ENCODE assay signal across 8 cellular contexts in genomic region chr4:74444891-74445642, GRCh38. TPM values are rescaled to one million over a fixed set of nuclear protein-coding genes. Genes with fewer than 3 reads are reported as not detected.
DNase-seq lines count a peak whose midpoint lies in the region; ATAC-seq, FAIRE-seq and TF ChIP-seq lines count a peak whose summit lies in the region.

A gene with protein sequence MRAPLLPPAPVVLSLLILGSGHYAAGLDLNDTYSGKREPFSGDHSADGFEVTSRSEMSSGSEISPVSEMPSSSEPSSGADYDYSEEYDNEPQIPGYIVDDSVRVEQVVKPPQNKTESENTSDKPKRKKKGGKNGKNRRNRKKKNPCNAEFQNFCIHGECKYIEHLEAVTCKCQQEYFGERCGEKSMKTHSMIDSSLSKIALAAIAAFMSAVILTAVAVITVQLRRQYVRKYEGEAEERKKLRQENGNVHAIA (plus strand): TSS chr4:74445136. CDS start chr4:74445346, 210 bp downstream.

- FAIRE-seq in GM12891 (lab: Jason Lieb, UNC) = peak; percentile 91

- H3K36me3 Mint-ChIP-seq in HFFc6 (ENCODE audit: low read depth) = no peaks in the 10 kb centered on the region
- H3K36me3 Mint-ChIP-seq in central memory CD8-positive, alpha-beta T cell (ENCODE audit: insufficient read depth) = peaks cover 7% of the 10 kb centered on the region

- no peak for TF ChIP-seq POLR2A in GM12891 (IDR thresholded peaks at IDR 0.05; ENCODE audit: low read depth, low read length)

- peak; percentile 75 for TF ChIP-seq CTCF in HFFc6 (IDR thresholded peaks at IDR 0.05)

- H3K9me3 Mint-ChIP-seq in HFFc6 = no peaks in the 10 kb centered on the region; the same call in 1 of the 2 replicates
- no peaks in the 10 kb centered on the region for H3K9me3 Mint-ChIP-seq in central memory CD8-positive, alpha-beta T cell

- peaks cover 1% of the 10 kb centered on the region; the same call in 1 of the 2 replicates for H3K27me3 Mint-ChIP-seq in HFFc6 (ENCODE audit: insufficient read depth)
- peaks cover 6% of the 10 kb centered on the region for H3K27me3 Mint-ChIP-seq in central memory CD8-positive, alpha-beta T cell

- peak within 1 kb of the TSS; percentile 73 for H3K27ac Mint-ChIP-seq in HFFc6
- H3K27ac Mint-ChIP-seq in central memory CD8-positive, alpha-beta T cell (ENCODE audit: low read depth) = peak within 1 kb of the TSS; percentile 97

- peak within 1 kb of the TSS; percentile 99 for H3K4me3 Mint-ChIP-seq in HFFc6
- peak within 1 kb of the TSS; percentile 93 for H3K4me3 Mint-ChIP-seq in central memory CD8-positive, alpha-beta T cell

- ATAC-seq in central memory CD8-positive, alpha-beta T cell (replicated peaks; ENCODE audit: extremely low read depth, poor library complexity, severe bottlenecking) = peak; percentile 93

- DNase-seq in GM12891 (ENCODE audit: insufficient read length, low spot score) (peak; percentile 57), HFFc6 (peak; percentile 41), NAMALWA (ENCODE audit: low spot score) (peak; percentile 1), left kidney (ENCODE audit: low read depth, low spot score) (peak; percentile 84), T1000 (lab: John Stamatoyannopoulos, UW) (no peak)
- peak; percentile 66 for DNase-seq in activated CD4-positive, CD25-positive, alpha-beta regulatory T cell treated with anti-CD3 and anti-CD28 coated beads, Interleukin-2, amount 50 U/mL, for 16 hours (ENCODE audit: low read depth, low spot score)
- peak; percentile 85 to 86 for DNase-seq in central memory CD8-positive, alpha-beta T cell (ENCODE audit: low spot score in 2 of 2)
- DNase-seq in stimulated activated CD4-positive, alpha-beta T cell treated with anti-CD3 and anti-CD28 coated beads, Interleukin-2, amount 100 ng/mL, for 4 hours (ENCODE audit: low read depth) = peak; percentile 97

- peaks cover 61% of the 10 kb centered on the region for H3K4me1 Mint-ChIP-seq in HFFc6 (ENCODE audit: low read depth)
- H3K4me1 Mint-ChIP-seq in central memory CD8-positive, alpha-beta T cell = peaks cover 16% of the 10 kb centered on the region

TF ChIP-seq in GM12891, 5 proteins besides CTCF, POLR2A, EP300 and RAD21:
- no peak for TF ChIP-seq POU2F2 (IDR thresholded peaks at IDR 0.05; ENCODE audit: low read depth, low read length)
- TF ChIP-seq SPI1 (IDR thresholded peaks at IDR 0.05; ENCODE audit: low read depth, low read length) = peak; percentile 88

RNA-seq across cellular contexts. Expression of the gene that starts here (rescaled TPM):
- polyA plus RNA-seq in GM12891 (2012; ENCODE audit: low read depth, missing spikeins) = not detected
- under 1 TPM in 5 of 6 experiments, not detected in 1; 0.24 to 0.70 (median 0.45) TPM for total RNA-seq in HFFc6 (2021; fragmentation: NEBNext Ultra II Directional; extraction: Animal tissue kit (Norgen Biotek cat#: 25700))

Comparison
In these comparisons a context has a peak if more than half of its experiments do, and no peak if none do; other contexts are left out.
1. Peak in DNase-seq in HFFc6; RNA of the gene not detected or under 1 TPM.